In genomic region chrX:14398725-14399124, GRCh38 we compare ENCODE assay signal across 15 cellular contexts.
A peak's percentile ranks its signal among the peaks of the same experiment; 100 is the strongest.
DNase-seq lines count a peak whose midpoint lies in the region; ATAC-seq and TF ChIP-seq lines count a peak whose summit lies in the region.
"Had no signal": no experiment of that assay in that cellular context is flagged by ENCODE, and none has a peak within 500 bp of the region (broad histone marks: within the 10 kb centered on the region; RNA-seq: fewer than 3 reads in every experiment).

No MANE protein-coding gene starts in this region.

- no peak overlapping the region for H3K9ac ChIP-seq in MM.1S (ENCODE audit: low read length)

- ATAC-seq in left cardiac atrium, result no peak
- ATAC-seq: stimulated activated naive B cell treated with anti-CD40 and anti-IgM and Interleukin-4, amounts not matched to agents 10 μg/mL and 1 μg/mL and 100 μg/mL, for 72 hours; upper lobe of right lung had no signal

- H3F3A ChIP-seq in MM.1S (ENCODE audit: insufficient read depth, low read length), result no peaks in the 10 kb centered on the region; the same call in 1 of the 2 replicates

- H2AFZ ChIP-seq in MM.1S (ENCODE audit: low read length), result no peak overlapping the region

- no peaks in the 10 kb centered on the region for H4K20me1 ChIP-seq in MM.1S (ENCODE audit: insufficient read depth, low read length)

- no peak overlapping the region for H3K27ac ChIP-seq in MM.1S (ENCODE audit: low read length)
- H3K27ac ChIP-seq: C4-2B, dorsolateral prefrontal cortex, upper lobe of right lung had no signal

- no peaks in the 10 kb centered on the region for H3K79me2 ChIP-seq in MM.1S (ENCODE audit: low read length)

- H3K36me3 ChIP-seq in MM.1S (replicated peaks; ENCODE audit: insufficient read depth, low read length), result no peaks in the 10 kb centered on the region
- H3K36me3 ChIP-seq: upper lobe of right lung had no signal

- in situ Hi-C loops in Caki2 (cut with HindIII; ENCODE audit: low pct_unique_long_range_greater_than_20kb, low sequenced_read_pairs), result no loop called here

- no peaks in the 10 kb centered on the region for H3K4me1 ChIP-seq in MM.1S (ENCODE audit: low read length)
- H3K4me1 ChIP-seq: upper lobe of right lung had no signal

- no peak for TF ChIP-seq CTCF in MM.1S (IDR thresholded peaks at IDR 0.05; ENCODE audit: low read length)

- intact Hi-C loops in left cardiac atrium (cut with DNase I), result no loop called here

- no peak overlapping the region for H3K4me2 ChIP-seq in MM.1S (ENCODE audit: low read depth, low read length)

- no peaks in the 10 kb centered on the region for H3K27me3 ChIP-seq in MM.1S (replicated peaks; ENCODE audit: insufficient read depth, low read length)
- H3K27me3 ChIP-seq: upper lobe of right lung had no signal

- H3K4me3 ChIP-seq in MM.1S (ENCODE audit: low read length), result no peak overlapping the region
- H3K4me3 ChIP-seq: dorsolateral prefrontal cortex, upper lobe of right lung had no signal

- H3K9me3 ChIP-seq in MM.1S (replicated peaks; ENCODE audit: insufficient read depth, low read length), result no peaks in the 10 kb centered on the region
- H3K9me3 ChIP-seq: upper lobe of right lung had no signal

- no peaks in the 10 kb centered on the region for H3K9me2 ChIP-seq in MM.1S (replicated peaks; ENCODE audit: insufficient read depth, low read length)

- DNase-seq in Caki2 (ENCODE audit: low read depth) (peak; percentile 81), LoVo (ENCODE audit: low spot score) (peak; percentile 63), fibroblast of gingiva (ENCODE audit: low read depth) (peak; percentile 78), renal cortical epithelial cell (ENCODE audit: low read depth) (peak; percentile 89), COR-L47 (lab: John Stamatoyannopoulos, UW) (no peak), left cardiac atrium (no peak), MM.1S (no peak), SIG-M5 (lab: John Stamatoyannopoulos, UW) (no peak)
- DNase-seq: activated effector memory CD4-positive, alpha-beta T cell treated with Interleukin-2 at 50 U/mL for 16 hours; dorsolateral prefrontal cortex; NCI-H2029 treated with DMSO at 0.1 percent for 48 hours; NCI-H526; stimulated activated naive B cell treated with anti-CD40 and anti-IgM and Interleukin-4, amounts not matched to agents 10 μg/mL and 1 μg/mL and 100 μg/mL, for 72 hours; upper lobe of right lung had no signal

Comparison
In these comparisons a context has a peak if more than half of its experiments do, and no peak if none do; other contexts are left out.
1. DNase-seq: peak in Caki2 (single experiment), LoVo (single experiment), fibroblast of gingiva (single experiment) and renal cortical epithelial cell (single experiment); none in COR-L47 (single experiment), left cardiac atrium (single experiment), MM.1S (single experiment) and SIG-M5 (single experiment).